In the genomic region with DNA sequence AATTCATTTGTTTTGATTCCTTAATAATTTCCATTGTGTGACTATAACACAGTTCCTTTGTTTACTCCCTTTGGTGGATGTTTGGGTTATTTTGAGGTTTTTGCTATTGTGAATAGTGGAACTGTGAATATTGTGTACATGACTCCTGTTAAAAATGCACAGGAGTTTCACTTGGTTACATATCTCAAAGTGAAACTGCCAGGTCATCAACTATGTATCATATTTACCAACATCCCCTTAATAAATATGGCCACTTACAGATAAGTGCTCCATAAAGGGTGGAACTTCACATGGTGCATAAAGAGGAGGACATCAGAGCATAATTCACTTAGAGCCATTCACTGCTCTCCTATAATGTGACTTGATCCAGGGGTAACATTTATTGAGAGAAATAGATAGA, we compare ENCODE assay signal across 29 cellular contexts.
"Had no signal": no experiment of that assay in that cellular context is flagged by ENCODE, and none has a peak within 500 bp of the region (broad histone marks: within the 10 kb centered on the region; RNA-seq: fewer than 3 reads in every experiment).

No MANE protein-coding gene starts in this region.

- FAIRE-seq: endometrium, endothelial cell of umbilical vein had no signal

- DNase-seq: activated CD4-positive, alpha-beta memory T cell treated with anti-CD3 and anti-CD28 coated beads for 36 hours; activated CD4-positive, alpha-beta T cell treated with anti-CD3 and anti-CD28 coated beads for 36 hours; activated CD4-positive, alpha-beta T cell treated with anti-CD3 and anti-CD28 coated beads, Interleukin-2, amount 10 ng/mL, durations not matched to agents 24 days and 14 days; activated CD4-positive, CD25-positive, alpha-beta regulatory T cell; activated CD4-positive, CD25-positive, alpha-beta regulatory T cell treated with anti-CD3 and anti-CD28 coated beads, Interleukin-2, amount 50 U/mL, for 72 hours; activated CD8-positive, alpha-beta memory T cell treated with anti-CD3 and anti-CD28 coated beads, Interleukin-2, amount 10 ng/mL, durations not matched to agents 7 days and 5 days; activated CD8-positive, alpha-beta memory T cell treated with anti-CD3 and anti-CD28 coated beads, Interleukin-2, amount 50 U/mL, for 4 hours; activated CD8-positive, alpha-beta T cell treated with anti-CD3 and anti-CD28 coated beads, Interleukin-2, amount 10 ng/mL, durations not matched to agents 7 days and 5 days; activated gamma-delta T cell; activated naive CD4-positive, alpha-beta T cell; activated naive CD4-positive, alpha-beta T cell treated with anti-CD3 and anti-CD28 coated beads, Interleukin-2, amount 10 ng/mL, durations not matched to agents 7 days and 5 days; activated naive CD8-positive, alpha-beta T cell treated with anti-CD3 and anti-CD28 coated beads, Interleukin-2, amount 10 ng/mL, durations not matched to agents 7 days and 5 days; activated T-cell treated with anti-CD3 and anti-CD28 coated beads, Interleukin-2, amount 50 U/mL, for 24 hours; activated T-cell treated with anti-CD3 and anti-CD28 coated beads, Interleukin-2, amount 50 U/mL, for 72 hours; central memory CD4-positive, alpha-beta T cell; cerebellar nuclear complex; colonic mucosa; effector CD8-positive, alpha-beta T cell; esophagus squamous epithelium; foreskin melanocyte; head of caudate nucleus; T-helper 2 cell had no signal

- H3K27ac ChIP-seq: ascending aorta, breast epithelium, cardiac muscle cell, colonic mucosa, epithelial cell of prostate, esophagus squamous epithelium had no signal

- H3K36me3 ChIP-seq: ascending aorta, breast epithelium, cardiac muscle cell, colonic mucosa, esophagus squamous epithelium had no signal

- H3K4me1 ChIP-seq: ascending aorta, breast epithelium, colonic mucosa, esophagus squamous epithelium had no signal

- ATAC-seq: activated CD4-positive, alpha-beta T cell treated with anti-CD3 and anti-CD28 coated beads for 36 hours; activated CD8-positive, alpha-beta memory T cell treated with anti-CD3 and anti-CD28 coated beads, Interleukin-2, amount 10 ng/mL, durations not matched to agents 7 days and 5 days; activated CD8-positive, alpha-beta T cell treated with anti-CD3 and anti-CD28 coated beads, Interleukin-2, amount 10 ng/mL, durations not matched to agents 7 days and 5 days; activated naive CD4-positive, alpha-beta T cell treated with anti-CD3 and anti-CD28 coated beads, Interleukin-2, amount 50 U/mL, for 72 hours; activated T-cell treated with anti-CD3 and anti-CD28 coated beads, Interleukin-2, amount 50 U/mL, for 72 hours had no signal

- H3K4me3 ChIP-seq: ascending aorta, breast epithelium, cardiac muscle cell, colonic mucosa, esophagus squamous epithelium had no signal

- H3K9me3 ChIP-seq: ascending aorta, breast epithelium, colonic mucosa, esophagus squamous epithelium had no signal

- H3K27me3 ChIP-seq: ascending aorta, breast epithelium, cardiac muscle cell, colonic mucosa, esophagus squamous epithelium had no signal
